11 cellular contexts compared by ENCODE assay signal in genomic region chr10:46019541-46020343, GRCh38. TPM values are rescaled to one million over a fixed set of nuclear protein-coding genes. Genes with fewer than 3 reads are reported as not detected.
DNase-seq lines count a peak whose midpoint lies in the region; ATAC-seq and TF ChIP-seq lines count a peak whose summit lies in the region.
"Had no signal": no experiment of that assay in that cellular context is flagged by ENCODE, and none has a peak within 500 bp of the region (broad histone marks: within the 10 kb centered on the region; RNA-seq: fewer than 3 reads in every experiment).

No MANE protein-coding gene starts in this region.

- ATAC-seq in gastroesophageal sphincter = peak; percentile 17
- ATAC-seq in GM18498 (IDR thresholded peaks at IDR 0.05; ENCODE audit: unreplicated experiment) = no peak
- ATAC-seq in GM19452 (IDR thresholded peaks at IDR 0.05; ENCODE audit: unreplicated experiment) = no peak

- H3K9me3 ChIP-seq in Peyer's patch (no peaks in the 10 kb centered on the region), gastroesophageal sphincter (no peaks in the 10 kb centered on the region)

- 56 to 66% methylated on average over 4 to 7 of the region's 7 CpGs for WGBS in gastroesophageal sphincter (ENCODE audit: low coverage in 1 of 2), 2 donors

- H3K4me3 ChIP-seq in GM06990 (replicated peaks; ENCODE audit: low read depth, low read length) (no peak overlapping the region), Peyer's patch (peak overlapping the region in 2 of 4 donors; percentile 19 to 23), gastroesophageal sphincter (no peak overlapping the region)

- TF ChIP-seq CTCF in GM06990 (IDR thresholded peaks at IDR 0.05; ENCODE audit: insufficient read depth, low read length, poor library complexity, severe bottlenecking) (no peak), Peyer's patch (IDR thresholded peaks at IDR 0.05) (peak in 3 of 6 experiments; percentile 11 to 31 (median 19)), gastroesophageal sphincter (IDR thresholded peaks at IDR 0.05) (no peak)

- no peak for TF ChIP-seq EP300 in gastroesophageal sphincter (IDR thresholded peaks at IDR 0.05)

- H3K27ac ChIP-seq in Peyer's patch = peak overlapping the region in 3 of 4 donors; percentile 37 to 73 (median 57)
- peak overlapping the region in 3 of 4 donors; percentile 1 to 34 (median 18) for H3K27ac ChIP-seq in gastroesophageal sphincter

- H3K36me3 ChIP-seq in GM06990 (ENCODE audit: control insufficient read depth, insufficient read depth, low read length) (peaks cover 5% of the 10 kb centered on the region), Peyer's patch (peaks cover 0 to 18% (median 0%) of the 10 kb centered on the region in 3 donors), gastroesophageal sphincter (peaks cover 4 to 16% of the 10 kb centered on the region in 2 donors)

- H3K27me3 ChIP-seq in GM06990 (replicated peaks; ENCODE audit: control insufficient read depth, insufficient read depth, low read length) = no peaks in the 10 kb centered on the region
- no peaks in the 10 kb centered on the region for H3K27me3 ChIP-seq in Peyer's patch
- H3K27me3 ChIP-seq in gastroesophageal sphincter = no peaks in the 10 kb centered on the region

- DNase-seq in GM06990 (ENCODE audit: extremely low read depth, insufficient read length) (peak; percentile 15), Peyer's patch (peak in 1 of 3 donors; percentile 59), pons (ENCODE audit: low spot score) (peak; percentile 79), iPS-NIHi7 (ENCODE audit: extremely low spot score) (no peak)
- no peak for DNase-seq in stimulated activated CD4-positive, alpha-beta T cell treated with anti-CD3 and anti-CD28 coated beads, Interleukin-15, amount 100 ng/mL, for 24 hours
- DNase-seq: mammary epithelial cell had no signal

- no peak for TF ChIP-seq POLR2A in Peyer's patch (IDR thresholded peaks at IDR 0.05)
- no peak for TF ChIP-seq POLR2A in gastroesophageal sphincter (IDR thresholded peaks at IDR 0.05)

- H3K4me1 ChIP-seq in Peyer's patch = peaks cover 0 to 75% (median 9%) of the 10 kb centered on the region in 4 donors
- peaks cover 19 to 96% (median 23%) of the 10 kb centered on the region in 3 donors for H3K4me1 ChIP-seq in gastroesophageal sphincter

RNA-seq across cellular contexts. Expression of gene NCOA4, which starts 10.7 kb away (rescaled TPM):
- total RNA-seq in Peyer's patch = 100 to 1,000 TPM; 110 to 351 (median 184) TPM
- 100 to 1,000 TPM; 152 to 186 (median 173) TPM for total RNA-seq in gastroesophageal sphincter

RNA-seq across cellular contexts. Expression of gene MSMB, which starts 26.3 kb away (rescaled TPM):
- not detected for total RNA-seq in Peyer's patch
- 1 to 10 TPM in 1 of 4 donors, not detected in 3; 5.7 TPM for total RNA-seq in gastroesophageal sphincter
- total RNA-seq: aorta, mammary epithelial cell, RPMI7951 had no signal

RNA-seq across cellular contexts. Expression of gene TIMM23, which starts 47.5 kb away (rescaled TPM):
- total RNA-seq in Peyer's patch (10 to 100 TPM; 24.5 to 62.2 (median 43.5) TPM), gastroesophageal sphincter (10 to 100 TPM; 56.8 to 80.9 (median 64.5) TPM)

Comparison
In these comparisons a context has a peak if more than half of its experiments do, and no peak if none do; other contexts are left out.
1. DNase-seq: peak in GM06990 (single experiment) and pons (single experiment); none in iPS-NIHi7 (single experiment) and stimulated activated CD4-positive, alpha-beta T cell treated with anti-CD3 and anti-CD28 coated beads, Interleukin-15, amount 100 ng/mL, for 24 hours (single experiment).